ENCODE assay signal across 2 cellular contexts in the genomic region with DNA sequence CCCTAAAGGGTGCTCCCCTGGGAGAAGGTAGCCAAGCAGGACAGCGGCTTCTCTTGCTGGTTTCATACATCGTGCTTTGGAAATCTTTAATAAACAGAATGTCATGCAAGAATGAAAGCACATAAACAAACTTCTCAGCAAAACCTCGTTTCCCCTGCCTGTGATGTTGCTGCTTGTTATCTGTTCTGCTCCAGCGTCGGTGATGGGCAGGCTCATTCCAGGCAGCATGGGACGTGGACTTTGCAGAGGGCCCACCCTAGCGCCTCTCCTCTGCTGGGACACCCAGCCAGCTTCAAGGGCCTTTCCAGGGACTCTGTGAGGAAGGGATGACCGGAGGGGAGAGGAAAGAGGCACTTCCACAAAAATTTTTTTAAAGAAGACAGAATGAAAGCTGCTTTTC.
TF ChIP-seq lines count a peak whose summit lies in the region.

No MANE protein-coding gene starts in this region.

TF ChIP-seq in K562, 482 proteins besides CTCF, POLR2A, EP300 and RAD21 (continued from another document):
- TF ChIP-seq, protein P1, sequence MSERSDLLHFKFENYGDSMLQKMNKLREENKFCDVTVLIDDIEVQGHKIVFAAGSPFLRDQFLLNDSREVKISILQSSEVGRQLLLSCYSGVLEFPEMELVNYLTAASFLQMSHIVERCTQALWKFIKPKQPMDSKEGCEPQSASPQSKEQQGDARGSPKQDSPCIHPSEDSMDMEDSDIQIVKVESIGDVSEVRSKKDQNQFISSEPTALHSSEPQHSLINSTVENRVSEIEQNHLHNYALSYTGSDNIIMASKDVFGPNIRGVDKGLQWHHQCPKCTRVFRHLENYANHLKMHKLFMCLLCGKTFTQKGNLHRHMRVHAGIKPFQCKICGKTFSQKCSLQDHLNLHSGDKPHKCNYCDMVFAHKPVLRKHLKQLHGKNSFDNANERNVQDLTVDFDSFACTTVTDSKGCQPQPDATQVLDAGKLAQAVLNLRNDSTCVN (CRISPR knock-in tag; IDR thresholded peaks at IDR 0.05), result no peak
- TF ChIP-seq, protein P2, sequence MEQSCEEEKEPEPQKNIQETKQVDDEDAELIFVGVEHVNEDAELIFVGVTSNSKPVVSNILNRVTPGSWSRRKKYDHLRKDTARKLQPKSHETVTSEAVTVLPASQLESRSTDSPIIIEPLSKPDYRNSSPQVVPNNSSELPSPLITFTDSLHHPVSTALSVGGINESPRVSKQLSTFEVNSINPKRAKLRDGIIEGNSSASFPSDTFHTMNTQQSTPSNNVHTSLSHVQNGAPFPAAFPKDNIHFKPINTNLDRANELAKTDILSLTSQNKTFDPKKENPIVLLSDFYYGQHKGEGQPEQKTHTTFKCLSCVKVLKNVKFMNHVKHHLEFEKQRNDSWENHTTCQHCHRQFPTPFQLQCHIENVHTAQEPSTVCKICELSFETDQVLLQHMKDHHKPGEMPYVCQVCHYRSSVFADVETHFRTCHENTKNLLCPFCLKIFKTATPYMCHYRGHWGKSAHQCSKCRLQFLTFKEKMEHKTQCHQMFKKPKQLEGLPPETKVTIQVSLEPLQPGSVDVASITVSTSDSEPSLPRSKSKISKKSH (CRISPR knock-in tag; IDR thresholded peaks at IDR 0.05), result no peak
- TF ChIP-seq, protein P3, sequence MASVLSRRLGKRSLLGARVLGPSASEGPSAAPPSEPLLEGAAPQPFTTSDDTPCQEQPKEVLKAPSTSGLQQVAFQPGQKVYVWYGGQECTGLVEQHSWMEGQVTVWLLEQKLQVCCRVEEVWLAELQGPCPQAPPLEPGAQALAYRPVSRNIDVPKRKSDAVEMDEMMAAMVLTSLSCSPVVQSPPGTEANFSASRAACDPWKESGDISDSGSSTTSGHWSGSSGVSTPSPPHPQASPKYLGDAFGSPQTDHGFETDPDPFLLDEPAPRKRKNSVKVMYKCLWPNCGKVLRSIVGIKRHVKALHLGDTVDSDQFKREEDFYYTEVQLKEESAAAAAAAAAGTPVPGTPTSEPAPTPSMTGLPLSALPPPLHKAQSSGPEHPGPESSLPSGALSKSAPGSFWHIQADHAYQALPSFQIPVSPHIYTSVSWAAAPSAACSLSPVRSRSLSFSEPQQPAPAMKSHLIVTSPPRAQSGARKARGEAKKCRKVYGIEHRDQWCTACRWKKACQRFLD (CRISPR knock-in tag; IDR thresholded peaks at IDR 0.05), result no peak
- TF ChIP-seq HDAC1 (IDR thresholded peaks at IDR 0.05) (no peak), ZNF277 (CRISPR knock-in tag; IDR thresholded peaks at IDR 0.05; ENCODE audit: borderline replicate concordance) (no peak)
TF ChIP-seq in K562: peak in this region for 0.

TF ChIP-seq in HepG2, 621 proteins besides CTCF, POLR2A, EP300 and RAD21 (continued from another document):
- no peak for TF ChIP-seq ZNF75D (CRISPR knock-in tag; IDR thresholded peaks at IDR 0.05; ENCODE audit: borderline replicate concordance)
- no peak for TF ChIP-seq RBM39 (IDR thresholded peaks at IDR 0.05; ENCODE audit: low read depth, low read length, poor library complexity, severe bottlenecking)
- TF ChIP-seq THRA (CRISPR knock-in tag; IDR thresholded peaks at IDR 0.05; ENCODE audit: borderline replicate concordance), result no peak
- no peak for TF ChIP-seq TRAFD1 (CRISPR knock-in tag; IDR thresholded peaks at IDR 0.05; ENCODE audit: borderline replicate concordance)
- no peak for TF ChIP-seq ISL2 (CRISPR knock-in tag; IDR thresholded peaks at IDR 0.05)
